ENCODE assay signal across 8 cellular contexts in genomic region chr1:206556748-206557635, GRCh38. TPM values are rescaled to one million over a fixed set of nuclear protein-coding genes. Genes with fewer than 3 reads are reported as not detected.
DNase-seq lines count a peak whose midpoint lies in the region; ATAC-seq, FAIRE-seq and TF ChIP-seq lines count a peak whose summit lies in the region.

No MANE protein-coding gene starts in this region.

- intact Hi-C loops in activated naive CD4-positive, alpha-beta T cell treated with anti-CD3 and anti-CD28 coated beads for 36 hours (cut with micrococcal nuclease) = loop anchor here (1.0 to 5.0 kb wide), 8 partner anchors 12 to 925 kb away; partner anchors contain the start of genes ELK4 and RASSF5
- intact Hi-C loops in Right ventricle myocardium superior (cut with DNase I) = no loop called here
- intact Hi-C loops in pancreas (cut with DNase I) = no loop called here

- H3K4me1 ChIP-seq in pancreas (peaks cover 13 to 52% (median 34%) of the 10 kb centered on the region in 3 donors), tibial nerve (peaks cover 0 to 51% (median 31%) of the 10 kb centered on the region in 4 donors)

- H3K27ac Mint-ChIP-seq in activated naive CD4-positive, alpha-beta T cell treated with anti-CD3 and anti-CD28 coated beads for 36 hours = peak overlapping the region; percentile 100

- H3K4me3 ChIP-seq in pancreas (peak overlapping the region; percentile 32 to 65 (median 42)), tibial nerve (peak overlapping the region; percentile 35 to 72 (median 60))

- H3K36me3 Mint-ChIP-seq in activated naive CD4-positive, alpha-beta T cell treated with anti-CD3 and anti-CD28 coated beads for 36 hours (ENCODE audit: low read depth) = peaks cover 48% of the 10 kb centered on the region

- ATAC-seq in GM21515 (IDR thresholded peaks at IDR 0.05; ENCODE audit: unreplicated experiment) (peak; percentile 53), Right ventricle myocardium superior (ENCODE audit: poor library complexity) (peak; percentile 81), pancreas (peak; percentile 44 to 77 (median 74))

- H3K9me3 Mint-ChIP-seq in activated naive CD4-positive, alpha-beta T cell treated with anti-CD3 and anti-CD28 coated beads for 36 hours = no peaks in the 10 kb centered on the region

- peak overlapping the region; percentile 96 for H3K4me3 Mint-ChIP-seq in activated naive CD4-positive, alpha-beta T cell treated with anti-CD3 and anti-CD28 coated beads for 36 hours

- no peaks in the 10 kb centered on the region for H3K36me3 ChIP-seq in pancreas
- no peaks in the 10 kb centered on the region for H3K36me3 ChIP-seq in tibial nerve

- no peaks in the 10 kb centered on the region for H3K9me3 ChIP-seq in pancreas
- H3K9me3 ChIP-seq in tibial nerve = no peaks in the 10 kb centered on the region

- no peaks in the 10 kb centered on the region for H3K27me3 ChIP-seq in pancreas
- peaks cover 0 to 5% of the 10 kb centered on the region in 2 donors for H3K27me3 ChIP-seq in tibial nerve

- TF ChIP-seq CTCF in pancreas (IDR thresholded peaks at IDR 0.05) (no peak), tibial nerve (IDR thresholded peaks at IDR 0.05) (no peak)

- CTCF ChIA-PET in activated naive CD4-positive, alpha-beta T cell treated with anti-CD3 and anti-CD28 coated beads for 36 hours (lab: Charles Lee) = interaction anchor here (1.0 to 21.2 kb wide), 5 partner anchors 9 to 107 kb away, joined by 3 to 511 read pairs (median 70); no protein-coding TSS in a partner anchor

- WGBS in pancreas, 2 donors = 1% methylated on average over 65 to 67 of the region's 67 CpGs
- 2 to 4% methylated on average over 27 to 64 of the region's 67 CpGs for WGBS in tibial nerve, 2 donors

- TF ChIP-seq POLR2A in tibial nerve (IDR thresholded peaks at IDR 0.05) = no peak

- H3K27me3 Mint-ChIP-seq in activated naive CD4-positive, alpha-beta T cell treated with anti-CD3 and anti-CD28 coated beads for 36 hours (ENCODE audit: low read depth) = no peaks in the 10 kb centered on the region

- no peak for FAIRE-seq in pancreas (lab: Jason Lieb, UNC)

- peaks cover 61% of the 10 kb centered on the region for H3K4me1 Mint-ChIP-seq in activated naive CD4-positive, alpha-beta T cell treated with anti-CD3 and anti-CD28 coated beads for 36 hours (ENCODE audit: low read depth)

- DNase-seq in COLO668 (lab: John Stamatoyannopoulos, UW; ENCODE audit: unreplicated experiment) (peak; percentile 86), KG1 (lab: John Stamatoyannopoulos, UW) (peak; percentile 79), SK-N-DZ (ENCODE audit: low spot score) (peak; percentile 24), Right ventricle myocardium superior (peak; percentile 92), pancreas (peak; percentile 55 to 86 (median 70)), tibial nerve (ENCODE audit: low spot score in 2 of 2) (peak; percentile 59 to 67)
- DNase-seq in activated naive CD4-positive, alpha-beta T cell treated with anti-CD3 and anti-CD28 coated beads for 36 hours = peak; percentile 92

- TF ChIP-seq EP300 in tibial nerve (IDR thresholded peaks at IDR 0.05) = peak in 1 of 2 donors; percentile 67

- H3K27ac ChIP-seq in pancreas (peak overlapping the region; percentile 11 to 87 (median 66)), tibial nerve (peak overlapping the region; percentile 7 to 85 (median 44))

RNA-seq across cellular contexts. Expression of gene RASSF5, which starts 49.7 kb away (rescaled TPM):
- polyA plus RNA-seq in SK-N-DZ (2014; cell fraction: cytosol; rRNA removed) = 0.05 TPM in 1 of 2 replicates, not detected in the other
- polyA plus RNA-seq in SK-N-DZ (2014; cell fraction: nucleus; rRNA removed) = not detected in 2 replicates
- 100 to 1,000 TPM; 257 to 258 TPM for total RNA-seq in activated naive CD4-positive, alpha-beta T cell treated with anti-CD3 and anti-CD28 coated beads for 36 hours
- total RNA-seq in Right ventricle myocardium superior (3.9 TPM), pancreas (10 to 100 TPM in 4 of 6 donors, 1 to 10 TPM in 2; 8.2 to 17.8 (median 12.5) TPM), tibial nerve (10 to 100 TPM; 24.0 to 32.9 (median 30.2) TPM)
- polyA plus RNA-seq in pancreas = 10 to 100 TPM in 1 of 2 donors, 1 to 10 TPM in 1; 6.7 to 22.3 TPM

RNA-seq across cellular contexts. Expression of gene EIF2D, which starts 55.3 kb away (rescaled TPM):
- polyA plus RNA-seq in SK-N-DZ (2014; cell fraction: cytosol; rRNA removed) = 31.7 and 32.1 TPM in 2 replicates
- polyA plus RNA-seq in SK-N-DZ (2014; cell fraction: nucleus; rRNA removed) = 79.9 and 80.6 TPM in 2 replicates
- total RNA-seq in activated naive CD4-positive, alpha-beta T cell treated with anti-CD3 and anti-CD28 coated beads for 36 hours = 100 to 1,000 TPM; 116 to 122 TPM
- total RNA-seq in Right ventricle myocardium superior (24.9 TPM), pancreas (10 to 100 TPM; 20.9 to 35.7 (median 27.7) TPM), tibial nerve (10 to 100 TPM; 42.0 to 78.4 (median 60.0) TPM)
- polyA plus RNA-seq in pancreas = 10 to 100 TPM; 28.8 to 37.9 TPM

Comparison
In these comparisons a context has a peak if more than half of its experiments do, and no peak if none do; other contexts are left out.
1. Peak in every context shown above with its lines: DNase-seq, ATAC-seq, H3K4me3 ChIP-seq and H3K27ac ChIP-seq.
2. DNase-seq: peak in every context shown above with its lines; median percentile 92 in activated naive CD4-positive, alpha-beta T cell treated with anti-CD3 and anti-CD28 coated beads for 36 hours; 92 in Right ventricle myocardium superior; 86 in COLO668; 79 in KG1; 70 in pancreas; 63 in tibial nerve; 24 in SK-N-DZ.
3. RNA of gene RASSF5, which starts 49.7 kb away (total RNA-seq): 257 to 258 TPM in activated naive CD4-positive, alpha-beta T cell treated with anti-CD3 and anti-CD28 coated beads for 36 hours; 24.0 to 32.9 TPM in tibial nerve, 8.2 to 17.8 TPM in pancreas and 3.9 TPM in Right ventricle myocardium superior (single experiment); every median in the first group is over 4 times any median in the second.